ENCODE assay signal across 8 cellular contexts in genomic region chr6:108074359-108075144, GRCh38. TPM values are rescaled to one million over a fixed set of nuclear protein-coding genes. Genes with fewer than 3 reads are reported as not detected.
DNase-seq lines count a peak whose midpoint lies in the region; ATAC-seq and TF ChIP-seq lines count a peak whose summit lies in the region.

Gene OSTM1 (minus strand): TSS chr6:108074741. CDS start chr6:108074651, 90 bp downstream.

- DNase-seq in GM04504 (ENCODE audit: low read depth): peak; percentile 68
- no peak for DNase-seq in HFF-Myc (ENCODE audit: extremely low read depth, low read depth)
- DNase-seq in NAMALWA (ENCODE audit: low spot score): peak; percentile 93
- DNase-seq in SKM-1 (lab: John Stamatoyannopoulos, UW; ENCODE audit: unreplicated experiment): peak; percentile 77
- DNase-seq in activated naive CD4-positive, alpha-beta T cell treated with anti-CD3 and anti-CD28 coated beads, Interleukin-2, amount 50 U/mL, for 72 hours (ENCODE audit: low spot score in 2 of 2): peak; percentile 94 to 95
- peak; percentile 7 for DNase-seq in glomerular endothelial cell (ENCODE audit: extremely low read depth, low read depth, low spot score)
- peak; percentile 98 for DNase-seq in osteocyte (ENCODE audit: extremely low spot score, unreplicated experiment)

- H3K9me3 ChIP-seq in thymus (ENCODE audit: control insufficient read depth): no peaks in the 10 kb centered on the region

- H3K4me3 ChIP-seq in HFF-Myc (replicated peaks; ENCODE audit: low read depth, low read length) (peak within 1 kb of the TSS; percentile 91), thymus (ENCODE audit: low read length) (peak within 1 kb of the TSS; percentile 89)

- H3K36me3 ChIP-seq in thymus (ENCODE audit: control insufficient read depth, insufficient read depth): no peaks in the 10 kb centered on the region

- peak; percentile 96 to 99 for ATAC-seq in activated naive CD4-positive, alpha-beta T cell treated with anti-CD3 and anti-CD28 coated beads, Interleukin-2, amount 50 U/mL, for 72 hours

- peaks cover 23% of the 10 kb centered on the region for H3K4me1 Mint-ChIP-seq in osteocyte (ENCODE audit: unreplicated experiment)

- peak within 1 kb of the TSS; percentile 88 for H3K27ac ChIP-seq in thymus (ENCODE audit: low read depth)

- H3K36me3 Mint-ChIP-seq in activated naive CD4-positive, alpha-beta T cell treated with anti-CD3 and anti-CD28 coated beads, Interleukin-2, amount 50 U/mL, for 72 hours: no peaks in the 10 kb centered on the region
- H3K36me3 Mint-ChIP-seq in osteocyte (ENCODE audit: unreplicated experiment): no peaks in the 10 kb centered on the region

- H3K27ac Mint-ChIP-seq in activated naive CD4-positive, alpha-beta T cell treated with anti-CD3 and anti-CD28 coated beads, Interleukin-2, amount 50 U/mL, for 72 hours: peak within 1 kb of the TSS; percentile 65 to 84
- H3K27ac Mint-ChIP-seq in osteocyte (ENCODE audit: unreplicated experiment): peak within 1 kb of the TSS; percentile 83

- peak within 1 kb of the TSS; percentile 85 for H3K4me3 Mint-ChIP-seq in osteocyte (ENCODE audit: unreplicated experiment)

- under 1% methylated on average over 86 of the region's 86 CpGs for WGBS in thymus

- H3K9me3 Mint-ChIP-seq in activated naive CD4-positive, alpha-beta T cell treated with anti-CD3 and anti-CD28 coated beads, Interleukin-2, amount 50 U/mL, for 72 hours: no peaks in the 10 kb centered on the region
- H3K9me3 Mint-ChIP-seq in osteocyte (ENCODE audit: unreplicated experiment): no peaks in the 10 kb centered on the region

- H3K27me3 Mint-ChIP-seq in osteocyte (ENCODE audit: unreplicated experiment): no peaks in the 10 kb centered on the region

- TF ChIP-seq CTCF in HFF-Myc (IDR thresholded peaks at IDR 0.05; ENCODE audit: low read depth, low read length, missing control alignments): no peak
- no peak for TF ChIP-seq CTCF in osteocyte (IDR thresholded peaks at IDR 0.05)

- peaks cover 8% of the 10 kb centered on the region for H3K4me1 ChIP-seq in thymus (ENCODE audit: control insufficient read depth, insufficient read depth, low read length)

- no peaks in the 10 kb centered on the region for H3K27me3 ChIP-seq in thymus (ENCODE audit: control insufficient read depth, insufficient read depth)

RNA-seq across cellular contexts. Expression of gene OSTM1, which starts in this region (rescaled TPM):
- 10 to 100 TPM in 1 of 2 donors, 1 to 10 TPM in 1; 5.4 to 22.2 TPM for total RNA-seq in activated naive CD4-positive, alpha-beta T cell treated with anti-CD3 and anti-CD28 coated beads, Interleukin-2, amount 50 U/mL, for 72 hours
- total RNA-seq in glomerular endothelial cell: 32.1 and 34.6 TPM in 2 replicates
- 49.9 and 54.1 TPM in 2 replicates for total RNA-seq in osteocyte
- 31.2 TPM for polyA plus RNA-seq in thymus
